In the genomic region with DNA sequence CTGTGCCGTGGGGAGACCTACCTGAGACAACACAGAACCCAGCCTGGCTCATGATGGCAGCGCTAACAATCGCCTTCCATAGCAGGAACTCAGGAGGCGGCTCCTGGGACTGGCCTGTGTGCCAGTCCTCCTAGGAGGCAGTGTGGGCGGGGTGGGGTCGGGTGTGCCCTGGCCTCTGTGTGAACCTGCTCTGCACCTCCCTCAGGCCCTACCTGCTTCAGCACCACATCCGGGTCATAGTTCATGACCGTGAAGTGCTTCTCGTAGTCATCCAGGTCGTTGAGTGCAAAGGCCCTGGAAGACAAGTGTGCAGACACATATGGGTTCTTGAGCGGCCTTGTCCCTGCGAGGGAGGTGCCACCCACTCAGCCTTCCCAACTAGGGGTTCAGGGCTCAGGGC, we compare ENCODE assay signal across 22 cellular contexts.
"Had no signal": no experiment of that assay in that cellular context is flagged by ENCODE, and none has a peak within 500 bp of the region (broad histone marks: within the 10 kb centered on the region; RNA-seq: fewer than 3 reads in every experiment).

No MANE protein-coding gene starts in this region.

- H3K4me1 Mint-ChIP-seq: brain, mesothelial cell of epicardium, WTC11 had no signal

- H3K27me3 Mint-ChIP-seq: activated CD4-positive, alpha-beta memory T cell treated with anti-CD3 and anti-CD28 coated beads, Interleukin-2, amount 10 ng/mL, durations not matched to agents 7 days and 5 days; activated T-cell treated with anti-CD3 and anti-CD28 coated beads, Interleukin-2, amount 50 U/mL, for 24 hours; brain; dendritic cell treated with granulocyte-macrophage colony-stimulating factor and Interleukin-4, amounts not matched to agents 40 ng/mL and 50 ng/mL, for 4 days; effector memory CD8-positive, alpha-beta T cell; naive thymus-derived CD4-positive, alpha-beta T cell; stimulated activated naive CD8-positive, alpha-beta T cell treated with anti-CD3 and anti-CD28 coated beads, Interleukin-15, Interleukin-2, amounts not matched to agents 100 ng/mL and 50 ng/mL, for 24 hours had no signal

- ATAC-seq: effector memory CD8-positive, alpha-beta T cell; gastrocnemius medialis; heart right ventricle; left cardiac atrium; naive thymus-derived CD4-positive, alpha-beta T cell; WTC11 had no signal

- DNase-seq: activated CD4-positive, alpha-beta memory T cell treated with anti-CD3 and anti-CD28 coated beads, Interleukin-2, amount 10 ng/mL, durations not matched to agents 7 days and 5 days; activated CD4-positive, alpha-beta T cell treated with anti-CD3 and anti-CD28 coated beads for 4 hours; activated effector memory CD4-positive, alpha-beta T cell treated with Interleukin-2 at 50 U/mL for 16 hours; activated naive CD4-positive, alpha-beta T cell treated with anti-CD3 and anti-CD28 coated beads, Interleukin-2, amount 50 U/mL, for 16 hours; activated T-cell treated with anti-CD3 and anti-CD28 coated beads, Interleukin-2, amount 50 U/mL, for 24 hours; amniotic stem cell; central memory CD4-positive, alpha-beta T cell; effector memory CD8-positive, alpha-beta T cell; gastrocnemius medialis; heart right ventricle; left cardiac atrium; naive thymus-derived CD4-positive, alpha-beta T cell; T-helper 2 cell; testis had no signal

- H3K9ac ChIP-seq: parathyroid adenoma had no signal

- H3K27me3 ChIP-seq: gastrocnemius medialis, heart right ventricle, testis had no signal

- H3K9me3 Mint-ChIP-seq: activated CD4-positive, alpha-beta memory T cell treated with anti-CD3 and anti-CD28 coated beads, Interleukin-2, amount 10 ng/mL, durations not matched to agents 7 days and 5 days; activated T-cell treated with anti-CD3 and anti-CD28 coated beads, Interleukin-2, amount 50 U/mL, for 24 hours; brain; dendritic cell treated with granulocyte-macrophage colony-stimulating factor and Interleukin-4, amounts not matched to agents 40 ng/mL and 50 ng/mL, for 4 days; effector memory CD8-positive, alpha-beta T cell; mesothelial cell of epicardium; naive thymus-derived CD4-positive, alpha-beta T cell; stimulated activated naive CD8-positive, alpha-beta T cell treated with anti-CD3 and anti-CD28 coated beads, Interleukin-15, Interleukin-2, amounts not matched to agents 100 ng/mL and 50 ng/mL, for 24 hours; WTC11 had no signal

- H2AFZ ChIP-seq: parathyroid adenoma had no signal

- H3K4me3 ChIP-seq: gastrocnemius medialis, heart right ventricle, lung, skin epidermis, testis had no signal

- H3K4me3 Mint-ChIP-seq: activated CD4-positive, alpha-beta memory T cell treated with anti-CD3 and anti-CD28 coated beads, Interleukin-2, amount 10 ng/mL, durations not matched to agents 7 days and 5 days; activated T-cell treated with anti-CD3 and anti-CD28 coated beads, Interleukin-2, amount 50 U/mL, for 24 hours; brain; dendritic cell treated with granulocyte-macrophage colony-stimulating factor and Interleukin-4, amounts not matched to agents 40 ng/mL and 50 ng/mL, for 4 days; effector memory CD8-positive, alpha-beta T cell; mesothelial cell of epicardium; naive thymus-derived CD4-positive, alpha-beta T cell; stimulated activated naive CD8-positive, alpha-beta T cell treated with anti-CD3 and anti-CD28 coated beads, Interleukin-15, Interleukin-2, amounts not matched to agents 100 ng/mL and 50 ng/mL, for 24 hours; WTC11 had no signal

- H3K27ac ChIP-seq: gastrocnemius medialis, heart right ventricle, parathyroid adenoma, skin epidermis, testis had no signal

- H3K4me1 ChIP-seq: gastrocnemius medialis, heart right ventricle, parathyroid adenoma, testis had no signal

- H3K27ac Mint-ChIP-seq: activated T-cell treated with anti-CD3 and anti-CD28 coated beads, Interleukin-2, amount 50 U/mL, for 24 hours; brain; dendritic cell treated with granulocyte-macrophage colony-stimulating factor and Interleukin-4, amounts not matched to agents 40 ng/mL and 50 ng/mL, for 4 days; effector memory CD8-positive, alpha-beta T cell; mesothelial cell of epicardium; stimulated activated naive CD8-positive, alpha-beta T cell treated with anti-CD3 and anti-CD28 coated beads, Interleukin-15, Interleukin-2, amounts not matched to agents 100 ng/mL and 50 ng/mL, for 24 hours; WTC11 had no signal

- H3K9me3 ChIP-seq: gastrocnemius medialis, heart right ventricle, testis had no signal
